Comparison of ENCODE assay signal across 8 cellular contexts in genomic region chr12:109432842-109433304, GRCh38. TPM values are rescaled to one million over a fixed set of nuclear protein-coding genes. Genes with fewer than 3 reads are reported as not detected.
DNase-seq lines count a peak whose midpoint lies in the region; ATAC-seq and TF ChIP-seq lines count a peak whose summit lies in the region.

No MANE protein-coding gene starts in this region.

- H3K27me3 ChIP-seq in SJCRH30 = no peaks in the 10 kb centered on the region
- H3K27me3 ChIP-seq in trophoblast cell (ENCODE audit: insufficient read depth, low read length) = no peaks in the 10 kb centered on the region
- no peaks in the 10 kb centered on the region for H3K27me3 ChIP-seq in thyroid gland

- TF ChIP-seq POLR2A in thyroid gland (IDR thresholded peaks at IDR 0.05) = no peak

- H3K9me3 ChIP-seq in SJCRH30 (replicated peaks) = no peaks in the 10 kb centered on the region
- no peaks in the 10 kb centered on the region for H3K9me3 ChIP-seq in trophoblast cell (ENCODE audit: insufficient read depth, low read depth, low read length)
- H3K9me3 ChIP-seq in thyroid gland = no peaks in the 10 kb centered on the region

- H3K36me3 ChIP-seq in SJCRH30 (no peaks in the 10 kb centered on the region), trophoblast cell (ENCODE audit: control insufficient read depth in 1 of 2, insufficient read depth in 2 of 2, low read length in 2 of 2) (no peaks in the 10 kb centered on the region), thyroid gland (no peaks in the 10 kb centered on the region)

- intact Hi-C loops in thyroid gland (cut with DNase I) = loop anchor here (5.0 kb wide), 1 partner anchor 44 kb away; the partner anchor contains the start of genes KCTD10 and UBE3B

- WGBS in trophoblast cell (ENCODE audit: extremely low coverage, insufficient coverage, insufficient read length) = no CpG with 5 or more reads among the region's 14 CpGs
- WGBS in thyroid gland, 2 donors = 18 to 29% methylated on average over 13 to 14 of the region's 14 CpGs

- H2AFZ ChIP-seq in trophoblast cell (ENCODE audit: insufficient read depth, low read length, poor library complexity) = no peak overlapping the region

- TF ChIP-seq CTCF in GM12801 (IDR thresholded peaks at IDR 0.05; ENCODE audit: extremely low read depth, insufficient read length) (peak; percentile 95), thyroid gland (IDR thresholded peaks at IDR 0.05) (peak; percentile 52 to 88 (median 84))

- no peak overlapping the region for H2BK120ac ChIP-seq in trophoblast cell (ENCODE audit: insufficient read depth, low read length, poor library complexity)

- H3K14ac ChIP-seq in trophoblast cell (ENCODE audit: low read length) = no peak overlapping the region

- H2AK5ac ChIP-seq in trophoblast cell (ENCODE audit: low read length) = no peak overlapping the region

- H4K8ac ChIP-seq in trophoblast cell (ENCODE audit: low read depth, low read length) = no peak overlapping the region

- H3K9ac ChIP-seq in trophoblast cell (ENCODE audit: low read length) = no peak overlapping the region

- H3K4ac ChIP-seq in trophoblast cell (ENCODE audit: low read depth, low read length) = no peak overlapping the region

- H3K18ac ChIP-seq in trophoblast cell (ENCODE audit: low read length) = no peak overlapping the region

- DNase-seq in NAMALWA (ENCODE audit: low spot score) (peak; percentile 78), SJCRH30 (peak; percentile 85 to 87), activated gamma-delta T cell treated with Interleukin-2 at 50 U/mL for 16 hours (peak; percentile 70), germinal center (ENCODE audit: low spot score) (peak; percentile 56), trophoblast cell (peak; percentile 88 to 94), thyroid gland (peak; percentile 95 to 98)

- H4K12ac ChIP-seq in trophoblast cell (ENCODE audit: low read depth, low read length) = no peak overlapping the region

- no peak overlapping the region for H3K27ac ChIP-seq in SJCRH30
- no peak overlapping the region for H3K27ac ChIP-seq in trophoblast cell (ENCODE audit: low read depth, low read length)
- H3K27ac ChIP-seq in thyroid gland = peak overlapping the region; percentile 87 to 93 (median 91)

- H2BK12ac ChIP-seq in trophoblast cell (ENCODE audit: low read length) = peak overlapping the region; percentile 1

- no peaks in the 10 kb centered on the region for H3K79me1 ChIP-seq in trophoblast cell (ENCODE audit: low read length)

- ATAC-seq in GM21576 (IDR thresholded peaks at IDR 0.05; ENCODE audit: unreplicated experiment) = no peak

- no peak overlapping the region for H2BK5ac ChIP-seq in trophoblast cell (ENCODE audit: low read depth, low read length, poor library complexity)

- H3K4me1 ChIP-seq in SJCRH30 (peaks cover 2% of the 10 kb centered on the region; the same call in 1 of the 2 replicates), trophoblast cell (ENCODE audit: control insufficient read depth in 1 of 2, insufficient read depth in 2 of 2, low read length in 2 of 2) (peaks cover 11 to 14% of the 10 kb centered on the region in 2 experiments), thyroid gland (peaks cover 39 to 50% of the 10 kb centered on the region in 2 donors)

- H3K4me2 ChIP-seq in trophoblast cell (ENCODE audit: low read length) = no peak overlapping the region

- H3K79me2 ChIP-seq in trophoblast cell (ENCODE audit: control insufficient read depth, insufficient read depth, low read length, poor library complexity) = no peaks in the 10 kb centered on the region

- H4K91ac ChIP-seq in trophoblast cell (ENCODE audit: low read depth, low read length) = no peak overlapping the region

- H3K23ac ChIP-seq in trophoblast cell (ENCODE audit: low read length) = no peak overlapping the region

- H3K4me3 ChIP-seq in SJCRH30 = no peak overlapping the region
- no peak overlapping the region for H3K4me3 ChIP-seq in trophoblast cell (ENCODE audit: low read depth, low read length)
- H3K4me3 ChIP-seq in thyroid gland (replicated peaks in 1 of 3) = no peak overlapping the region

RNA-seq across cellular contexts. Expression of gene KCTD10, which starts 44.2 kb away (rescaled TPM):
- total RNA-seq in SJCRH30 (2014; rRNA removed; shearing (Covaris generic)) = 36.1 and 37.7 TPM in 2 replicates
- polyA plus RNA-seq in trophoblast cell (2013) = 105 and 107 TPM in 2 replicates
- total RNA-seq in thyroid gland = 100 to 1,000 TPM in 1 of 4 donors, 10 to 100 TPM in 3; 70.3 to 149 (median 85.4) TPM

RNA-seq across cellular contexts. Expression of gene UBE3B, which starts 44.6 kb away (rescaled TPM):
- total RNA-seq in SJCRH30 (2014; rRNA removed; shearing (Covaris generic)) = 17.6 and 19.0 TPM in 2 replicates
- polyA plus RNA-seq in trophoblast cell (2013) = 21.3 and 22.4 TPM in 2 replicates
- total RNA-seq in thyroid gland = 10 to 100 TPM; 52.2 to 72.5 (median 65.5) TPM

Comparison
In these comparisons a context has a peak if more than half of its experiments do, and no peak if none do; other contexts are left out.
1. H3K27ac ChIP-seq: peak in thyroid gland (3 of 3); none in SJCRH30 (single experiment) and trophoblast cell (single experiment).
2. Peak in every context shown above with its lines, with median percentiles within 50 percentile points of each other: DNase-seq.